In the genomic region with DNA sequence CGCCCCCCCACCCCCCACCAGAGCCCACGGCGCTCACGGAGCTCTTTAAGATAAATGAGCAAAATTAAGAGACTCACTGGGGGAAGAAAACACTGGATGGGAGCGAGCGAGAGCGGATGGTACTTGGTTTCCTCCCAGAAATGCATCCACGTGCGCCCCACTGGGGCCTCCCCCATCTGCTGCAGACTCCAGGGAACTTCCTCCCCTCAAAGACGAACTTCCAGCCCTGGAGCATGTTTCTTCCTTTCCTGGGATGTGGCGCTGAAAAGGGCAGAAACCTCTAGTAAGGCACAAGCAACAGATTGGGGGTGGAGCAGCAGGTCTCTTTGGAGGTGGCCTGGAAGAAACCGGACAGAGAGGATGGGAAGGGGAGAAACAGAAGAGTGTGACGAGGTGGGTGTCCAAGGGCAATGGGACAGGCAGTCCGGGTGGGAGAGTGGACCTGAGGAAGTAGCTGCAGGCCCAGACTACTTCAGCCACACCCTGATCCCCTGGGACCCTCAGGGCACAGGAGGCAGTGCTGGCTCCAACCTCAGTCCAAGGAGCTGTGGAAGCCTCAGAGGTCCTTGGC, we compare ENCODE assay signal across 8 cellular contexts. TPM values are rescaled to one million over a fixed set of nuclear protein-coding genes. Genes with fewer than 3 reads are reported as not detected.
DNase-seq lines count a peak whose midpoint lies in the region; TF ChIP-seq lines count a peak whose summit lies in the region.
"Not testable (repeated sequence)": the region's sequence is repeated elsewhere in the genome, so short reads cannot be mapped to it uniquely, and the experiment has no call there.

No MANE protein-coding gene starts in this region.

- H3K4me1 Mint-ChIP-seq in Calu3 (ENCODE audit: low read depth, unreplicated experiment), result peaks cover 38% of the 10 kb centered on the region

- intact Hi-C loops in Calu3 (cut with micrococcal nuclease; ENCODE audit: unreplicated experiment); ascending aorta (cut with DNase I); esophagus squamous epithelium (cut with DNase I): not testable (repeated sequence)

- H3K27me3 ChIP-seq in KMS-11 (ENCODE audit: insufficient read depth, low read depth); ascending aorta; esophagus squamous epithelium; neuron (ENCODE audit: insufficient read depth, low read length); thymus (ENCODE audit: control insufficient read depth, insufficient read depth): not testable (repeated sequence)

- H3K27me3 Mint-ChIP-seq in Calu3 (ENCODE audit: unreplicated experiment), result not testable (repeated sequence)

- H2AFZ ChIP-seq in KMS-11 (ENCODE audit: low read depth), result peak overlapping the region; percentile 18; the same call in 1 of the 2 replicates
- H2AFZ ChIP-seq in neuron (ENCODE audit: low read depth, low read length), result peak overlapping the region; percentile 75

- H3K4me2 ChIP-seq in KMS-11, result not testable (repeated sequence)

- TF ChIP-seq CTCF in Calu3 (IDR thresholded peaks at IDR 0.05; ENCODE audit: unreplicated experiment); KMS-11 (conservative IDR thresholded peaks at IDR 0.05; ENCODE audit: low read depth, low read length); ascending aorta (IDR thresholded peaks at IDR 0.05); esophagus squamous epithelium (IDR thresholded peaks at IDR 0.05): not testable (repeated sequence)

- H3K36me3 Mint-ChIP-seq in Calu3 (ENCODE audit: insufficient read depth, unreplicated experiment), result not testable (repeated sequence)

- DNase-seq in Calu3 (peak; percentile 14), SW480 (ENCODE audit: low spot score) (peak; percentile 17), islet precursor cell (peak; percentile 60)
- not testable (repeated sequence) for DNase-seq in ascending aorta (ENCODE audit: low spot score in 2 of 2); esophagus squamous epithelium (lab: John Stamatoyannopoulos, UW)

- TF ChIP-seq POLR2A in esophagus squamous epithelium (IDR thresholded peaks at IDR 0.05), result not testable (repeated sequence)

- H3K4me3 Mint-ChIP-seq in Calu3 (ENCODE audit: low read depth, unreplicated experiment), result peak overlapping the region; percentile 80

- 5 to 6% methylated on average over 9 to 13 of the region's 14 CpGs for WGBS in esophagus squamous epithelium, 2 donors
- WGBS in thymus, result 25% methylated on average over 14 of the region's 14 CpGs

- BruUV-seq in Calu3 (replicated peaks; lab: Mats Ljungman, UMichigan), result TSS peak; percentile 55

- H3K4me1 ChIP-seq in KMS-11 (ENCODE audit: low read depth, poor library complexity, severe bottlenecking); ascending aorta; neuron (ENCODE audit: insufficient read depth, low read length); thymus (ENCODE audit: control insufficient read depth, insufficient read depth, low read length): not testable (repeated sequence)
- peaks cover 3 to 45% (median 12%) of the 10 kb centered on the region in 3 donors for H3K4me1 ChIP-seq in esophagus squamous epithelium

- CTCF ChIA-PET in Calu3 (lab: Charles Lee), result not testable (repeated sequence)

- H3K27ac Mint-ChIP-seq in Calu3 (ENCODE audit: unreplicated experiment), result peak overlapping the region; percentile 73

- H3K9ac ChIP-seq in KMS-11, result not testable (repeated sequence)

- H3K4me3 ChIP-seq in KMS-11 (IDR thresholded peaks at IDR 0.05; ENCODE audit: insufficient read depth, low read depth, low read length), result not testable (repeated sequence)
- H3K4me3 ChIP-seq in ascending aorta, result peak overlapping the region; percentile 53 to 62
- peak overlapping the region; percentile 34 to 63 (median 51) for H3K4me3 ChIP-seq in esophagus squamous epithelium
- peak overlapping the region; percentile 41 for H3K4me3 ChIP-seq in neuron (ENCODE audit: low read length)
- H3K4me3 ChIP-seq in thymus (ENCODE audit: low read length), result peak overlapping the region; percentile 39

- H3K36me3 ChIP-seq in KMS-11 (ENCODE audit: insufficient read depth); ascending aorta; esophagus squamous epithelium; neuron (ENCODE audit: insufficient read depth, low read length); thymus (ENCODE audit: control insufficient read depth, insufficient read depth): not testable (repeated sequence)

- not testable (repeated sequence) for H3K79me2 ChIP-seq in KMS-11 (ENCODE audit: insufficient read depth, low read depth)

- not testable (repeated sequence) for H4K20me1 ChIP-seq in KMS-11 (ENCODE audit: insufficient read depth)

- not testable (repeated sequence) for H3K9me3 Mint-ChIP-seq in Calu3 (ENCODE audit: low read depth, unreplicated experiment)

- not testable (repeated sequence) for H3K9me3 ChIP-seq in ascending aorta; esophagus squamous epithelium; neuron (ENCODE audit: low read length); thymus (ENCODE audit: control insufficient read depth)

- not testable (repeated sequence) for H3K27ac ChIP-seq in KMS-11; ascending aorta; thymus (ENCODE audit: low read depth)
- H3K27ac ChIP-seq in esophagus squamous epithelium, result peak overlapping the region; percentile 40 to 84 (median 75)

RNA-seq across cellular contexts. Expression of a gene that starts 46.5 kb away (rescaled TPM):
- total RNA-seq in Calu3 (2022) (12.2 and 14.5 TPM in 2 replicates), ascending aorta (0.11 TPM), esophagus squamous epithelium (1 to 10 TPM in 3 of 4 donors, under 1 TPM in 1; 0.32 to 7.6 (median 2.7) TPM)
- polyA plus RNA-seq in thymus, result 0.41 TPM
